8 cellular contexts compared by ENCODE assay signal in the genomic region with DNA sequence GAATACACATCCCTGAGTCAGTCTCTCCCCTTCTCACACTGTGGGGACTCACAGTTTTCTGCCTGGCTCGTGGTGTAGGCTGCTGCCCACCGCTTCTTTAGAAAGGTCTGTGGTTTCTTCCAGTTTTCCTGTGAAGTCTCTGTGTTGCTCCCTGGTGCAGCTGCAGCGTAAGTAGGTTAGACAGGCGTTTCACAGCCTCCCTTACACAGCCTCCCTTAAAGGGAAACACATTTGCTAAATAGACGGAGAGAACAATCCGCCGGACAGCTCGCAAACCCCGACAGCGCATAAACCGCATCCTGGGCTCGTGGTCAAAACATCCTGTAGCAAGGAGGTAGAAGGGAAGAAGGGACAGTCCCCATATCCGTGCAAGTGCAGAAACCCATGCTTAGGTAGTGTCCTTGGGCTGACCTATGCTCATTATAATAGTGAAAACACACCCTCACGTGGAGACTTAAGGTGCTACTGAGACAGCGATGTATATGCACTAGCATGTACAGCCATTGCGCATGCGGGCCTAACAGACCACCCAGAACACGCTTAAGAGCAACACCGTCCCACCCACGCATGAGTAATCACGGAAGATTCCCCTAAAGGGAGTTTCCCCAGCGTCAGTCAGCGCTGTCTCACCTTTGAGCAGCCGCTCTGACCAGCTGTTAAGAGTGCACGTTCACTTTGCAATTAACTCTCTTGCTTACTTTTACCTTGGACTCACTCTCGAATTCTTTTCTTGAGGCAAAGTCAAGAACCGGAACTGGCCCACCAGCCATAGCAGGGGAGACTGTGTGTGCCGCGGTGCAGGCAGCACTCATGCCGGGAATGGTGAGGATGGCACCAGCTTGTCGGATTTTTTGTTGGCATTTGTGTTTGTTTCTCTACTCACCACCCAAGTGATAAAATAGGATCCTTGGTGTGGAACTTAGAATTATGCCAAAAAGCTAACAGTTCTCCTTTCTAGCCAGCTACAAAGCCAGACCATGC. TPM values are rescaled to one million over a fixed set of nuclear protein-coding genes. Genes with fewer than 3 reads are reported as not detected.
DNase-seq lines count a peak whose midpoint lies in the region; ATAC-seq, FAIRE-seq and TF ChIP-seq lines count a peak whose summit lies in the region.

No MANE protein-coding gene starts in this region.

- H2AFZ ChIP-seq in OCI-LY3 (ENCODE audit: low read depth, low read length), result peak overlapping the region; percentile 30

- H3K27me3 ChIP-seq in OCI-LY3 (ENCODE audit: low read depth, low read length), result peaks cover 64% of the 10 kb centered on the region

- peaks cover 19% of the 10 kb centered on the region for H3K27me3 Mint-ChIP-seq in activated T-helper 1 cell treated with anti-CD3 and anti-CD28 coated beads, Interleukin-12 subunit alpha, Interleukin-12 subunit beta, Interleukin-2, Interleukin-4 antibody, amounts not matched to agents 30 ng/mL and 10 ng/mL and 1 ng/mL, durations not matched to agents 14 hours and 24 hours and 36 hours (ENCODE audit: insufficient read depth)

- H3K4me3 ChIP-seq in OCI-LY3 (ENCODE audit: low read length), result peak overlapping the region; percentile 70

- peaks cover 2% of the 10 kb centered on the region for H3K36me3 Mint-ChIP-seq in activated T-helper 1 cell treated with anti-CD3 and anti-CD28 coated beads, Interleukin-12 subunit alpha, Interleukin-12 subunit beta, Interleukin-2, Interleukin-4 antibody, amounts not matched to agents 30 ng/mL and 10 ng/mL and 1 ng/mL, durations not matched to agents 14 hours and 24 hours and 36 hours (ENCODE audit: low read depth)

- H3K9me3 ChIP-seq in OCI-LY3 (ENCODE audit: insufficient read depth, low read length), result no peaks in the 10 kb centered on the region

- peak overlapping the region; percentile 95 for H3K27ac Mint-ChIP-seq in activated T-helper 1 cell treated with anti-CD3 and anti-CD28 coated beads, Interleukin-12 subunit alpha, Interleukin-12 subunit beta, Interleukin-2, Interleukin-4 antibody, amounts not matched to agents 30 ng/mL and 10 ng/mL and 1 ng/mL, durations not matched to agents 14 hours and 24 hours and 36 hours

- H3K27ac ChIP-seq in OCI-LY3 (ENCODE audit: low read length), result no peak overlapping the region

- no peak for TF ChIP-seq POLR2A in GM12892 (IDR thresholded peaks at IDR 0.05; ENCODE audit: low read depth, low read length)

- no peak for DNase-seq in GM12892 (ENCODE audit: insufficient read length)
- DNase-seq in activated T-helper 1 cell treated with anti-CD3 and anti-CD28 coated beads, Interleukin-12 subunit alpha, Interleukin-12 subunit beta, Interleukin-2, Interleukin-4 antibody, amounts not matched to agents 30 ng/mL and 10 ng/mL and 1 ng/mL, durations not matched to agents 14 hours and 24 hours and 36 hours (ENCODE audit: low spot score), result peak; percentile 85
- peak; percentile 83 to 88 for DNase-seq in stimulated activated CD4-positive, alpha-beta T cell treated with anti-CD3 and anti-CD28 coated beads, Interleukin-12 subunit alpha, Interleukin-12 subunit beta, amount 100 ng/mL, for 24 hours (ENCODE audit: low read depth in 2 of 2)
- no peak for DNase-seq in NCI-H2196 (lab: John Stamatoyannopoulos, UW; ENCODE audit: unreplicated experiment)
- DNase-seq in DMS114 treated with DMSO at 0.1 percent for 48 hours (lab: John Stamatoyannopoulos, UW; ENCODE audit: unreplicated experiment), result no peak
- DNase-seq in HK-2 (ENCODE audit: unreplicated experiment), result no peak

- H3K79me2 ChIP-seq in OCI-LY3 (ENCODE audit: low read length), result no peaks in the 10 kb centered on the region

- FAIRE-seq in GM12892 (lab: Jason Lieb, UNC), result peak; percentile 99

- H3K4me1 Mint-ChIP-seq in activated T-helper 1 cell treated with anti-CD3 and anti-CD28 coated beads, Interleukin-12 subunit alpha, Interleukin-12 subunit beta, Interleukin-2, Interleukin-4 antibody, amounts not matched to agents 30 ng/mL and 10 ng/mL and 1 ng/mL, durations not matched to agents 14 hours and 24 hours and 36 hours (ENCODE audit: low read depth), result peaks cover 76% of the 10 kb centered on the region

- no peaks in the 10 kb centered on the region for H3K36me3 ChIP-seq in OCI-LY3 (replicated peaks; ENCODE audit: low read depth, low read length)

- intact Hi-C loops in activated T-helper 1 cell treated with anti-CD3 and anti-CD28 coated beads, Interleukin-12 subunit alpha, Interleukin-12 subunit beta, Interleukin-2, Interleukin-4 antibody, amounts not matched to agents 30 ng/mL and 10 ng/mL and 1 ng/mL, durations not matched to agents 14 hours and 24 hours and 36 hours (cut with micrococcal nuclease), result loop anchor here (1.0 to 2.0 kb wide), 11 partner anchors 19 to 333 kb away; a partner anchor contains a TSS

- peak; percentile 85 for ATAC-seq in HG02571 (IDR thresholded peaks at IDR 0.05; ENCODE audit: unreplicated experiment)

- peaks cover 10% of the 10 kb centered on the region for H3K9me3 Mint-ChIP-seq in activated T-helper 1 cell treated with anti-CD3 and anti-CD28 coated beads, Interleukin-12 subunit alpha, Interleukin-12 subunit beta, Interleukin-2, Interleukin-4 antibody, amounts not matched to agents 30 ng/mL and 10 ng/mL and 1 ng/mL, durations not matched to agents 14 hours and 24 hours and 36 hours

- no peaks in the 10 kb centered on the region for H4K20me1 ChIP-seq in OCI-LY3 (ENCODE audit: insufficient read depth, low read length)

- peak overlapping the region; percentile 61 for H3K4me3 Mint-ChIP-seq in activated T-helper 1 cell treated with anti-CD3 and anti-CD28 coated beads, Interleukin-12 subunit alpha, Interleukin-12 subunit beta, Interleukin-2, Interleukin-4 antibody, amounts not matched to agents 30 ng/mL and 10 ng/mL and 1 ng/mL, durations not matched to agents 14 hours and 24 hours and 36 hours

- H3K4me1 ChIP-seq in OCI-LY3 (ENCODE audit: low read length), result peaks cover 31% of the 10 kb centered on the region

- H3K4me2 ChIP-seq in OCI-LY3 (ENCODE audit: low read length), result peak overlapping the region; percentile 83

- 0 out of 2 replicates have a peak, but pooled peaks have one; percentile 21 for TF ChIP-seq CTCF in OCI-LY3 (IDR thresholded peaks at IDR 0.05; ENCODE audit: low read depth, low read length)

- H3K9ac ChIP-seq in OCI-LY3 (ENCODE audit: low read length), result peak overlapping the region; percentile 24

RNA-seq across cellular contexts. Expression of a gene that starts 16.6 kb away (rescaled TPM):
- polyA plus RNA-seq in GM12892 (2012; ENCODE audit: missing spikeins), result not detected
- total RNA-seq in activated T-helper 1 cell treated with anti-CD3 and anti-CD28 coated beads, Interleukin-12 subunit alpha, Interleukin-12 subunit beta, Interleukin-2, Interleukin-4 antibody, amounts not matched to agents 30 ng/mL and 10 ng/mL and 1 ng/mL, durations not matched to agents 14 hours and 24 hours and 36 hours, result 0.10 and 0.13 TPM in 2 replicates

RNA-seq across cellular contexts. Expression of a gene that starts 24.3 kb away (rescaled TPM):
- 7.3 TPM for polyA plus RNA-seq in GM12892 (2012; ENCODE audit: missing spikeins)
- 2.5 and 3.7 TPM in 2 replicates for total RNA-seq in activated T-helper 1 cell treated with anti-CD3 and anti-CD28 coated beads, Interleukin-12 subunit alpha, Interleukin-12 subunit beta, Interleukin-2, Interleukin-4 antibody, amounts not matched to agents 30 ng/mL and 10 ng/mL and 1 ng/mL, durations not matched to agents 14 hours and 24 hours and 36 hours

RNA-seq across cellular contexts. Expression of a gene that starts 36.6 kb away (rescaled TPM):
- not detected for polyA plus RNA-seq in GM12892 (2012; ENCODE audit: missing spikeins)
- total RNA-seq in activated T-helper 1 cell treated with anti-CD3 and anti-CD28 coated beads, Interleukin-12 subunit alpha, Interleukin-12 subunit beta, Interleukin-2, Interleukin-4 antibody, amounts not matched to agents 30 ng/mL and 10 ng/mL and 1 ng/mL, durations not matched to agents 14 hours and 24 hours and 36 hours, result not detected in 2 replicates

RNA-seq across cellular contexts. Expression of a gene that starts 51.3 kb away (rescaled TPM):
- polyA plus RNA-seq in GM12892 (2012; ENCODE audit: missing spikeins), result not detected
- 0.15 and 0.18 TPM in 2 replicates for total RNA-seq in activated T-helper 1 cell treated with anti-CD3 and anti-CD28 coated beads, Interleukin-12 subunit alpha, Interleukin-12 subunit beta, Interleukin-2, Interleukin-4 antibody, amounts not matched to agents 30 ng/mL and 10 ng/mL and 1 ng/mL, durations not matched to agents 14 hours and 24 hours and 36 hours

RNA-seq across cellular contexts. Expression of a gene that starts 53.9 kb away (rescaled TPM):
- polyA plus RNA-seq in GM12892 (2012; ENCODE audit: missing spikeins), result not detected
- not detected in 2 replicates for total RNA-seq in activated T-helper 1 cell treated with anti-CD3 and anti-CD28 coated beads, Interleukin-12 subunit alpha, Interleukin-12 subunit beta, Interleukin-2, Interleukin-4 antibody, amounts not matched to agents 30 ng/mL and 10 ng/mL and 1 ng/mL, durations not matched to agents 14 hours and 24 hours and 36 hours

Comparison
In these comparisons a context has a peak if more than half of its experiments do, and no peak if none do; other contexts are left out.
1. DNase-seq: peak in activated T-helper 1 cell treated with anti-CD3 and anti-CD28 coated beads, Interleukin-12 subunit alpha, Interleukin-12 subunit beta, Interleukin-2, Interleukin-4 antibody, amounts not matched to agents 30 ng/mL and 10 ng/mL and 1 ng/mL, durations not matched to agents 14 hours and 24 hours and 36 hours (single experiment) and stimulated activated CD4-positive, alpha-beta T cell treated with anti-CD3 and anti-CD28 coated beads, Interleukin-12 subunit alpha, Interleukin-12 subunit beta, amount 100 ng/mL, for 24 hours (2 of 2); none in GM12892 (single experiment), NCI-H2196 (single experiment), DMS114 treated with DMSO at 0.1 percent for 48 hours (single experiment) and HK-2 (single experiment).